ENCODE assay signal across 32 cellular contexts in genomic region chrX:57103489-57103888, GRCh38.
"Had no signal": no experiment of that assay in that cellular context is flagged by ENCODE, and none has a peak within 500 bp of the region (broad histone marks: within the 10 kb centered on the region; RNA-seq: fewer than 3 reads in every experiment).

No MANE protein-coding gene starts in this region.

- H3K27ac ChIP-seq: PC-9, RWPE1, SJCRH30, SK-N-MC had no signal

- H3K9me3 ChIP-seq: SJCRH30 had no signal

- H3K4me2 ChIP-seq: PC-9 had no signal

- H3K4me3 Mint-ChIP-seq: T-cell had no signal

- H3K27ac Mint-ChIP-seq: T-cell had no signal

- ATAC-seq: Panc1, Right ventricle myocardium inferior, SK-N-SH treated with all-trans-retinoic acid at 6 μM for 48 hours had no signal

- H2AFZ ChIP-seq: PC-9 had no signal

- H3K4me3 ChIP-seq: PC-9, SJCRH30, SK-N-MC had no signal

- H3K27me3 ChIP-seq: SJCRH30 had no signal

- H3K36me3 ChIP-seq: SJCRH30 had no signal

- H3K4me1 ChIP-seq: SJCRH30 had no signal

- DNase-seq: Karpas-422, MM.1S, NCI-H1048, NCI-H1092 treated with DMSO at 0.1 percent for 48 hours, NCI-H1105 treated with DMSO at 0.1 percent for 48 hours, NCI-H1417, NCI-H1436, NCI-H146, NCI-H1694, NCI-H187, NCI-H1930, NCI-H2029 treated with DMSO at 0.1 percent for 48 hours, NCI-H2081 treated with DMSO at 0.1 percent for 48 hours, NCI-H2107, NCI-H2171, NCI-H446 treated with DMSO at 0.1 percent for 48 hours, NCI-H510A, NCI-H524, NCI-H526, NCI-H69, NCI-H748 treated with DMSO at 0.1 percent for 48 hours, NCI-H82, PC-9, SHP77, SIG-M5, SJCRH30 had no signal
